ENCODE assay signal across 24 cellular contexts in the genomic region with DNA sequence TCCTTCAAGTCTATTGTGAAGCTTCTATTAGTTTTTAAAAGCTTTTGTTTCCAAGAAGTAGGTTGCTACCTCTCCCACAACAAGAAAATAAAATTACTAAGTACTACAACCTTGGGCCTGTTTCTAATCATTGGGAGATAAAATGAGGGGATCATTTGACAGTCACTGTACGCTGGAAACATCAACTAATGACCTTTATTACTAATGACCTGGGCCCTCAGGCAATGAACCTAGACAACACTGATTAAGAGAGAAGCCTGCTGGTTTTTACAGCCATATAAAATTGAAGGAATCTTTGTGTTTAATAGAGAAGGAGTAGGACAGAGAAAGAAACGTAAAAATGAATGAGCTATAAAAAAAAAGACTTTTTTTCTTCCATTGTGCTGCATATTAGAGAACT.
"Had no signal": no experiment of that assay in that cellular context is flagged by ENCODE, and none has a peak within 500 bp of the region (broad histone marks: within the 10 kb centered on the region; RNA-seq: fewer than 3 reads in every experiment).

No MANE protein-coding gene starts in this region.

- H3K27me3 ChIP-seq: foreskin keratinocyte, neutrophil, sigmoid colon, stomach, transverse colon had no signal

- H3K27ac Mint-ChIP-seq: dendritic cell treated with granulocyte-macrophage colony-stimulating factor and Interleukin-4, amounts not matched to agents 40 ng/mL and 50 ng/mL, for 4 days; memory B cell; nephron had no signal

- H3K4me3 Mint-ChIP-seq: dendritic cell treated with granulocyte-macrophage colony-stimulating factor and Interleukin-4, amounts not matched to agents 40 ng/mL and 50 ng/mL, for 4 days; memory B cell; nephron had no signal

- H3K4me1 ChIP-seq: left ventricle myocardium inferior, lower lobe of right lung, sigmoid colon, stomach, transverse colon had no signal

- DNase-seq: cerebellar nuclear complex; erythroblast; foreskin keratinocyte; head of caudate nucleus; hippocampal formation; left ventricle myocardium inferior; lower lobe of right lung; midbrain; sigmoid colon; stimulated activated CD4-positive, alpha-beta T cell treated with anti-CD3 and anti-CD28 coated beads, Interleukin-12 subunit alpha, Interleukin-12 subunit beta, amount 100 ng/mL, for 4 hours; stimulated activated naive CD4-positive, alpha-beta T cell; stomach; substantia nigra; transverse colon had no signal

- H3K27me3 Mint-ChIP-seq: dendritic cell treated with granulocyte-macrophage colony-stimulating factor and Interleukin-4, amounts not matched to agents 40 ng/mL and 50 ng/mL, for 4 days; memory B cell had no signal

- H3K27ac ChIP-seq: foreskin keratinocyte, left ventricle myocardium inferior, lower lobe of right lung, neutrophil, sigmoid colon, skin epidermis, stomach, thoracic aorta, transverse colon had no signal

- H3K36me3 ChIP-seq: left ventricle myocardium inferior, lower lobe of right lung, neutrophil, sigmoid colon, stomach, thoracic aorta, transverse colon had no signal

- H3K4me3 ChIP-seq: left ventricle myocardium inferior, lower lobe of right lung, sigmoid colon, skin epidermis, stomach, thoracic aorta, transverse colon had no signal

- FAIRE-seq: colon, endothelial cell of umbilical vein, islet of Langerhans, urothelium cell line had no signal

- H3K9me3 ChIP-seq: lower lobe of right lung, neutrophil, sigmoid colon, stomach, thoracic aorta, transverse colon had no signal

- H3K4me1 Mint-ChIP-seq: memory B cell had no signal
